Comparison of ENCODE assay signal across 32 cellular contexts in the genomic region with DNA sequence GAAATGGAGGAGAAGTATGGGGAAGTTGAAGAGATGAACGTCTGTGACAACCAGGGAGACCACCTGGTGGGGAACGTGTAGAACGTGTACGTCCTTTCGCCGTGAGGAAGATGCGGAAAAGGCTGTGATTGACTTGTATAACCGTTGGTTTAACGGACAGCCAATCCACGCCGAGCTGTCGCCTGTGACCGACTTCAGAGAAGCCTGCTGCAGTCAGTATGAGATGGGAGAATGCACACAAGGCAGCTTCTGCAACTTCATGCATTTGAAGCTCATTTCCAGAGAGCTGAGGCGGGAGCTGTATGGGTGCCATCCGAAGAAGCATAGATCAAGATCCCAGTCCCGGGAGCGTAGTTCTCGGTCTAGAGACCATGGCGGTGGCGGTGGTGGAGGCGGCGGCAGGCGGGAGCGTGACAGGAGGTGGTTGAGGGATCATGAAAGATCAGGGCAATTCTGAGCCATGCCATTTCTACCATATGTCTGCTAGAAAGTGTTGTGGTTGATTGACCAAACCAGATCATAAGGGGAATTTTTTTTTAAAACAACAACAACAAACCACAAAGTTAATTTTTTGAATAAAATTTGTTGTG. TPM values are rescaled to one million over a fixed set of nuclear protein-coding genes. Genes with fewer than 3 reads are reported as not detected.
A peak's percentile ranks its signal among the peaks of the same experiment; 100 is the strongest.
DNase-seq lines count a peak whose midpoint lies in the region; ATAC-seq, FAIRE-seq and TF ChIP-seq lines count a peak whose summit lies in the region.
"Had no signal": no experiment of that assay in that cellular context is flagged by ENCODE, and none has a peak within 500 bp of the region (broad histone marks: within the 10 kb centered on the region; RNA-seq: fewer than 3 reads in every experiment).

No MANE protein-coding gene starts in this region.

- DNase-seq in IMR-90 (no peak), K562 (ENCODE audit: extremely low read depth in 1 of 4, low spot score in 3 of 4) (no peak), osteocyte (ENCODE audit: extremely low spot score, unreplicated experiment) (peak; percentile 78), testis (peak; percentile 46), NCI-H524 treated with DMSO at 0.1 percent for 48 hours (lab: John Stamatoyannopoulos, UW) (no peak)
- DNase-seq in activated T-cell treated with anti-CD3 and anti-CD28 coated beads, Interleukin-2, amount 50 U/mL, for 24 hours = no peak
- DNase-seq: 8988T; ACHN; BE2C; C1 segment of cervical spinal cord; CD4-positive, alpha-beta memory T cell; CD4-positive, CD25-positive, alpha-beta regulatory T cell; CD8-positive, alpha-beta memory T cell; COR-L47; DMS 273 treated with DMSO at 0.1 percent for 48 hours; DMS153; DMS53; DMS79; DND-41; EL; GDM1 had no signal

- no peak overlapping the region for H2BK120ac ChIP-seq in IMR-90 (ENCODE audit: low read depth, low read length)

- H3K18ac ChIP-seq in IMR-90 (ENCODE audit: low read depth, low read length) = no peak overlapping the region

- H3K4me3 Mint-ChIP-seq in osteocyte (ENCODE audit: unreplicated experiment) = no peak overlapping the region
- no peak overlapping the region for H3K4me3 Mint-ChIP-seq in activated T-cell treated with anti-CD3 and anti-CD28 coated beads, Interleukin-2, amount 50 U/mL, for 24 hours
- H3K4me3 Mint-ChIP-seq: CD14-positive monocyte; CD4-positive, alpha-beta memory T cell; CD4-positive, CD25-positive, alpha-beta regulatory T cell; CD8-positive, alpha-beta memory T cell had no signal

- H3K9ac ChIP-seq in IMR-90 (ENCODE audit: low read depth, low read length) (no peak overlapping the region), K562 (ENCODE audit: insufficient read depth in 1 of 2, low read depth in 2 of 2, low read length in 2 of 2) (no peak overlapping the region)
- H3K9ac ChIP-seq: BLaER1 had no signal

- H3K4me1 ChIP-seq in IMR-90 (ENCODE audit: control insufficient read depth, insufficient read depth, low read length) (no peaks in the 10 kb centered on the region), K562 (replicated peaks in 1 of 2; ENCODE audit: control insufficient read depth in 2 of 2, insufficient read depth in 2 of 2, low read length in 2 of 2) (no peaks in the 10 kb centered on the region; a peak in 1 of 5 replicates), testis (no peaks in the 10 kb centered on the region), gastroesophageal sphincter (no peaks in the 10 kb centered on the region)
- H3K4me1 ChIP-seq: BE2C, BLaER1 had no signal

- POLR2A ChIA-PET in IMR-90 (lab: Charles Lee; ENCODE audit: unreplicated experiment) (no interaction called here), K562 (lab: Yijun Ruan, JAX) (interaction anchor here (0.6 to 0.7 kb wide), 2 partner anchors 44 to 283 kb away, joined by 3 read pairs; no protein-coding TSS in a partner anchor)

- H3K4ac ChIP-seq in IMR-90 (ENCODE audit: low read depth, low read length) = no peak overlapping the region

- no peaks in the 10 kb centered on the region for H3K79me2 ChIP-seq in K562 (ENCODE audit: control insufficient read depth, insufficient read depth, low read length)

- intact Hi-C loops in IMR-90 (cut with micrococcal nuclease) (no loop called here), K562 (cut with micrococcal nuclease) (no loop called here), testis (cut with DNase I; ENCODE audit: low total_unique reads) (no loop called here)

- no peak overlapping the region for H3K27ac ChIP-seq in IMR-90 (ENCODE audit: insufficient read depth, low read length)
- H3K27ac ChIP-seq in K562 (ENCODE audit: extremely low read depth, low read depth, low read length) = no peak overlapping the region
- no peak overlapping the region for H3K27ac ChIP-seq in testis
- no peak overlapping the region for H3K27ac ChIP-seq in gastroesophageal sphincter
- H3K27ac ChIP-seq: BLaER1 had no signal

- H4K91ac ChIP-seq in IMR-90 (ENCODE audit: insufficient read depth, low read depth, low read length) = no peak overlapping the region

- H3K36me3 Mint-ChIP-seq in osteocyte (ENCODE audit: unreplicated experiment) = no peaks in the 10 kb centered on the region
- no peaks in the 10 kb centered on the region for H3K36me3 Mint-ChIP-seq in activated T-cell treated with anti-CD3 and anti-CD28 coated beads, Interleukin-2, amount 50 U/mL, for 24 hours (ENCODE audit: low read depth)
- H3K36me3 Mint-ChIP-seq: CD4-positive, alpha-beta memory T cell; CD4-positive, CD25-positive, alpha-beta regulatory T cell had no signal

- H3K79me1 ChIP-seq in IMR-90 (ENCODE audit: low read depth in 1 of 2, low read length in 2 of 2) = no peaks in the 10 kb centered on the region

- WGBS in IMR-90 (ENCODE audit: extremely low coverage in 2 of 2, insufficient read length in 1 of 2), 2 experiments = 96% methylated on average over 16 of the region's 24 CpGs; no CpG with 5 or more reads in 1 of the 2 experiments
- 44% methylated on average over 24 of the region's 24 CpGs for WGBS in K562 (ENCODE audit: insufficient coverage, low coverage, missing lambda C conversion rate)
- WGBS in testis, 2 donors = 80 to 86% methylated on average over 24 of the region's 24 CpGs
- 95 to 98% methylated on average over 7 to 8 of the region's 24 CpGs for WGBS in gastroesophageal sphincter (ENCODE audit: low coverage in 1 of 2), 2 donors

- dilution Hi-C loops in IMR-90 (cut with HindIII; ENCODE audit: low sequenced_read_pairs, unreplicated experiment) = no loop called here

- no peak overlapping the region for H3K14ac ChIP-seq in IMR-90 (replicated peaks; ENCODE audit: low read depth, low read length)

- H3K27me3 ChIP-seq in IMR-90 (ENCODE audit: control insufficient read depth, insufficient read depth, low read length) (peaks cover 6% of the 10 kb centered on the region), K562 (ENCODE audit: control insufficient read depth in 2 of 2, insufficient read depth in 2 of 2, low read length in 2 of 2) (peaks cover 0 to 11% of the 10 kb centered on the region in 2 experiments; a peak in 3 of 5 replicates), testis (no peaks in the 10 kb centered on the region), gastroesophageal sphincter (peaks cover 41% of the 10 kb centered on the region)
- H3K27me3 ChIP-seq: BE2C, BLaER1 had no signal

- TF ChIP-seq POLR2A in IMR-90 (IDR thresholded peaks at IDR 0.05; ENCODE audit: low read depth, low read length) = no peak
- TF ChIP-seq POLR2A in K562 (conservative IDR thresholded peaks at IDR 0.05) = no peak
- no peak for TF ChIP-seq POLR2A in testis (IDR thresholded peaks at IDR 0.05)
- no peak for TF ChIP-seq POLR2A in gastroesophageal sphincter (IDR thresholded peaks at IDR 0.05)

- H3K56ac ChIP-seq in IMR-90 (ENCODE audit: extremely low read depth, insufficient read depth, low read length) = no peak overlapping the region

- CTCF ChIA-PET in IMR-90 (lab: Yijun Ruan, JAX) = no interaction called here
- CTCF ChIA-PET in K562 (lab: Yijun Ruan, JAX; ENCODE audit: low intra/inter-chr PET ratio) = no interaction called here

- ATAC-seq in IMR-90 (ENCODE audit: low read depth) (no peak), K562 (no peak), gastroesophageal sphincter (no peak)
- ATAC-seq: GM12878 had no signal

- no peak overlapping the region for H4K8ac ChIP-seq in IMR-90 (ENCODE audit: low read depth in 2 of 2, low read length in 2 of 2)

- H3K9me1 ChIP-seq in IMR-90 (ENCODE audit: insufficient read depth, low read length) (no peaks in the 10 kb centered on the region), K562 (ENCODE audit: control insufficient read depth, insufficient read depth, low read length) (no peaks in the 10 kb centered on the region)

- no peak overlapping the region for H2AK5ac ChIP-seq in IMR-90 (ENCODE audit: low read depth, low read length)

- H3K27me3 Mint-ChIP-seq in osteocyte (ENCODE audit: unreplicated experiment) = peaks cover 15% of the 10 kb centered on the region
- peaks cover 60% of the 10 kb centered on the region for H3K27me3 Mint-ChIP-seq in activated T-cell treated with anti-CD3 and anti-CD28 coated beads, Interleukin-2, amount 50 U/mL, for 24 hours

- H3K36me3 ChIP-seq in IMR-90 (ENCODE audit: control insufficient read depth, insufficient read depth, low read length) = no peaks in the 10 kb centered on the region
- no peaks in the 10 kb centered on the region for H3K36me3 ChIP-seq in K562 (ENCODE audit: control insufficient read depth, insufficient read depth, low read length)
- no peaks in the 10 kb centered on the region for H3K36me3 ChIP-seq in testis (ENCODE audit: low read depth, missing control alignments)
- H3K36me3 ChIP-seq in gastroesophageal sphincter = no peaks in the 10 kb centered on the region
- H3K36me3 ChIP-seq: BE2C, BLaER1 had no signal

- H2AFZ ChIP-seq in IMR-90 (replicated peaks; ENCODE audit: low read length, poor library complexity) (peak overlapping the region; percentile 14), K562 (ENCODE audit: low read depth, low read length) (peak overlapping the region; percentile 4; the same call in 1 of the 2 replicates)

- no peak for FAIRE-seq in K562 (lab: Jason Lieb, UNC)
- FAIRE-seq: A204.1, GM12878, GM12892, GM18507 had no signal

- H4K5ac ChIP-seq in IMR-90 (ENCODE audit: low read depth, low read length) = no peak overlapping the region

- H4K20me1 ChIP-seq in IMR-90 (ENCODE audit: insufficient read depth, low read length) (no peaks in the 10 kb centered on the region), K562 (replicated peaks; ENCODE audit: control insufficient read depth, insufficient read depth, low read length) (no peaks in the 10 kb centered on the region)
- H4K20me1 ChIP-seq: BLaER1 had no signal

- in situ Hi-C loops in IMR-90 (cut with MboI; ENCODE audit: low sequenced_read_pairs) = no loop called here
- in situ Hi-C loops in K562 (cut with MboI) = no loop called here

- H3K9me3 ChIP-seq in IMR-90 (ENCODE audit: control insufficient read depth, insufficient read depth, low read length) (0 out of 2 replicates have a peak, but pooled peaks cover 1% of the 10 kb centered on the region), K562 (replicated peaks; ENCODE audit: control insufficient read depth, insufficient read depth, low read depth, low read length) (no peaks in the 10 kb centered on the region), testis (no peaks in the 10 kb centered on the region), gastroesophageal sphincter (no peaks in the 10 kb centered on the region)
- H3K9me3 ChIP-seq: BE2C had no signal

- H2BK15ac ChIP-seq in IMR-90 (ENCODE audit: low read depth, low read length) = no peak overlapping the region

- H3K4me2 ChIP-seq in IMR-90 (ENCODE audit: low read depth, low read length) (no peak overlapping the region), K562 (ENCODE audit: insufficient read depth, low read length) (no peak overlapping the region)
- H3K4me2 ChIP-seq: BLaER1 had no signal

- H3K27ac Mint-ChIP-seq in osteocyte (ENCODE audit: unreplicated experiment) = no peak overlapping the region
- no peak overlapping the region for H3K27ac Mint-ChIP-seq in activated T-cell treated with anti-CD3 and anti-CD28 coated beads, Interleukin-2, amount 50 U/mL, for 24 hours
- H3K27ac Mint-ChIP-seq: CD4-positive, alpha-beta memory T cell; CD8-positive, alpha-beta memory T cell had no signal

- H2BK20ac ChIP-seq in IMR-90 (ENCODE audit: low read depth, low read length) = no peak overlapping the region

- TF ChIP-seq RAD21 in IMR-90 (IDR thresholded peaks at IDR 0.05; ENCODE audit: low read length) (no peak), K562 (CRISPR knock-in tag; conservative IDR thresholded peaks at IDR 0.05 in 1 of 2, IDR thresholded peaks at IDR 0.05 in 1 of 2) (no peak)

- TF ChIP-seq EP300 in K562 (IDR thresholded peaks at IDR 0.05; ENCODE audit: low read length) (no peak), gastroesophageal sphincter (IDR thresholded peaks at IDR 0.05) (no peak)

- no peak overlapping the region for H2BK5ac ChIP-seq in IMR-90 (ENCODE audit: low read depth, low read length, poor library complexity, severe bottlenecking)

- no peak for TF ChIP-seq CTCF in IMR-90 (conservative IDR thresholded peaks at IDR 0.05; ENCODE audit: low read depth, low read length)
- TF ChIP-seq CTCF in K562 (IDR thresholded peaks at IDR 0.05 in 2 of 3, conservative IDR thresholded peaks at IDR 0.05 in 1 of 3; ENCODE audit: insufficient read depth in 2 of 3, low read depth in 1 of 3, low read length in 3 of 3) = no peak
- TF ChIP-seq CTCF in osteocyte (IDR thresholded peaks at IDR 0.05) = no peak
- TF ChIP-seq CTCF in testis (IDR thresholded peaks at IDR 0.05) = no peak
- no peak for TF ChIP-seq CTCF in gastroesophageal sphincter (IDR thresholded peaks at IDR 0.05)

- no peak overlapping the region for H3K23ac ChIP-seq in IMR-90 (ENCODE audit: low read depth, low read length)

- H3K4me3 ChIP-seq in IMR-90 (ENCODE audit: insufficient read depth, low read depth, low read length) (no peak overlapping the region), K562 (no peak overlapping the region), testis (peak overlapping the region; percentile 12), gastroesophageal sphincter (no peak overlapping the region)
- H3K4me3 ChIP-seq: BLaER1, GM12878 had no signal

- H3K9me3 Mint-ChIP-seq in osteocyte (ENCODE audit: unreplicated experiment) = no peaks in the 10 kb centered on the region
- no peaks in the 10 kb centered on the region for H3K9me3 Mint-ChIP-seq in activated T-cell treated with anti-CD3 and anti-CD28 coated beads, Interleukin-2, amount 50 U/mL, for 24 hours

- no peak overlapping the region for H2AK9ac ChIP-seq in IMR-90 (replicated peaks; ENCODE audit: low read depth, low read length, poor library complexity)

- no TSS peak for BruUV-seq in IMR-90 (replicated peaks; lab: Mats Ljungman, UMichigan)
- BruUV-seq in K562 (replicated peaks; lab: Mats Ljungman, UMichigan) = no TSS peak

- peaks cover 7% of the 10 kb centered on the region for H3K4me1 Mint-ChIP-seq in osteocyte (ENCODE audit: unreplicated experiment)
- no peaks in the 10 kb centered on the region for H3K4me1 Mint-ChIP-seq in activated T-cell treated with anti-CD3 and anti-CD28 coated beads, Interleukin-2, amount 50 U/mL, for 24 hours (ENCODE audit: low read depth)
- H3K4me1 Mint-ChIP-seq: CD4-positive, alpha-beta memory T cell; CD4-positive, CD25-positive, alpha-beta regulatory T cell; CD8-positive, alpha-beta memory T cell had no signal

RNA-seq across cellular contexts. Expression of a gene that starts 36.8 kb away (rescaled TPM):
- total RNA-seq in IMR-90 (2012; rRNA removed) (not detected in 2 replicates), K562 (2014; rRNA removed) (not detected in 2 replicates), K562 (2014; rRNA removed; fragmentation: Illumina TruSeq; extraction: Trizol) (not detected in 2 replicates), K562 (2015; rRNA removed; fragmentation: Illumina TruSeq; extraction: Trizol) (not detected in 2 replicates), K562 (2021) (not detected in 2 replicates), osteocyte (not detected in 2 replicates), testis (1 to 10 TPM; 1.3 to 2.0 TPM), gastroesophageal sphincter (1 to 10 TPM in 1 of 4 donors, under 1 TPM in 2, not detected in 1; 0.37 to 3.2 (median 0.89) TPM)
- polyA plus RNA-seq in IMR-90 (2012; rRNA removed) (not detected in 2 replicates), K562 (2011; rRNA removed) (not detected in 2 replicates), K562 (2014; fragmentation: Illumina TruSeq; extraction: Trizol) (not detected in 2 replicates), K562 (2014; fragmentation: Nextera tagmentation; extraction: Ambion mirVana) (not detected), K562 (2014; rRNA removed) (not detected in 2 replicates), testis (ENCODE audit: insufficient read depth, low read depth, low replicate concordance) (1.6 TPM)
- not detected in 2 replicates for polyA plus RNA-seq in IMR-90 (2012; cell fraction: cytosol; rRNA removed)
- not detected in 2 replicates for polyA plus RNA-seq in IMR-90 (2012; cell fraction: nucleus; rRNA removed; ENCODE audit: low replicate concordance)
- total RNA-seq in K562 (2011; cell fraction: chromatin; rRNA removed; ENCODE audit: low replicate concordance) = not detected in 2 replicates
- total RNA-seq in K562 (2011; cell fraction: nucleolus; rRNA removed) = not detected in 2 replicates
- total RNA-seq in K562 (2011; cell fraction: nucleoplasm; rRNA removed) = not detected in 2 replicates
- not detected in 2 replicates for polyA plus RNA-seq in K562 (2011; cell fraction: cytosol; rRNA removed)
- polyA plus RNA-seq in K562 (2011; cell fraction: nucleus; rRNA removed) = not detected in 2 replicates
- polyA plus RNA-seq in K562 (2012) = not detected in 2 replicates
- not detected in 2 replicates for polyA minus RNA-seq in K562 (2011; rRNA and poly(A)+ RNA removed)
- not detected in 2 replicates for polyA minus RNA-seq in K562 (2011; cell fraction: cytosol; rRNA and poly(A)+ RNA removed)
- polyA minus RNA-seq in K562 (2011; cell fraction: nucleus; rRNA and poly(A)+ RNA removed) = not detected in 2 replicates
- total RNA-seq: A673; CD4-positive, alpha-beta memory T cell; CD4-positive, CD25-positive, alpha-beta regulatory T cell; CD8-positive, alpha-beta memory T cell; Daoy; G401; GM12878 had no signal
- polyA plus RNA-seq: AG04450; CD14-positive monocyte; CD4-positive, alpha-beta memory T cell; CD4-positive, CD25-positive, alpha-beta regulatory T cell; CD8-positive, alpha-beta memory T cell; GM12878 had no signal

RNA-seq across cellular contexts. Expression of a gene that starts 56.3 kb away (rescaled TPM):
- total RNA-seq in IMR-90 (2012; rRNA removed) (26.9 and 27.4 TPM in 2 replicates), K562 (2014; rRNA removed) (61.6 and 94.9 TPM in 2 replicates), K562 (2014; rRNA removed; fragmentation: Illumina TruSeq; extraction: Trizol) (36.2 and 37.8 TPM in 2 replicates), K562 (2015; rRNA removed; fragmentation: Illumina TruSeq; extraction: Trizol) (51.1 and 52.7 TPM in 2 replicates), K562 (2021) (135 and 137 TPM in 2 replicates), osteocyte (259 and 289 TPM in 2 replicates), testis (100 to 1,000 TPM; 120 to 132 TPM), gastroesophageal sphincter (100 to 1,000 TPM in 2 of 4 donors, 10 to 100 TPM in 2; 65.8 to 134 (median 92.4) TPM)
- polyA plus RNA-seq in IMR-90 (2012; rRNA removed) (105 and 120 TPM in 2 replicates), K562 (2011; rRNA removed) (75.9 and 141 TPM in 2 replicates), K562 (2014; fragmentation: Illumina TruSeq; extraction: Trizol) (83.2 and 84.0 TPM in 2 replicates), K562 (2014; fragmentation: Nextera tagmentation; extraction: Ambion mirVana) (under 1 TPM; 0.55 to 0.81 TPM), K562 (2014; rRNA removed) (94.8 and 118 TPM in 2 replicates), testis (ENCODE audit: insufficient read depth, low read depth, low replicate concordance) (48.1 TPM)
- polyA plus RNA-seq in IMR-90 (2012; cell fraction: cytosol; rRNA removed) = 22.4 and 46.8 TPM in 2 replicates
- polyA plus RNA-seq in IMR-90 (2012; cell fraction: nucleus; rRNA removed; ENCODE audit: low replicate concordance) = 826 and 1,150 TPM in 2 replicates
- total RNA-seq in K562 (2011; cell fraction: chromatin; rRNA removed; ENCODE audit: low replicate concordance) = 549 and 1,360 TPM in 2 replicates
- total RNA-seq in K562 (2011; cell fraction: nucleolus; rRNA removed) = 683 and 737 TPM in 2 replicates
- total RNA-seq in K562 (2011; cell fraction: nucleoplasm; rRNA removed) = 497 TPM in 2 replicates
- polyA plus RNA-seq in K562 (2011; cell fraction: cytosol; rRNA removed) = 53.0 and 79.7 TPM in 2 replicates
- polyA plus RNA-seq in K562 (2011; cell fraction: nucleus; rRNA removed) = 1,064 and 1,073 TPM in 2 replicates
- polyA plus RNA-seq in K562 (2012) = 92.0 and 111 TPM in 2 replicates
- polyA minus RNA-seq in K562 (2011; rRNA and poly(A)+ RNA removed) = 61.2 and 72.8 TPM in 2 replicates
- 85.6 and 95.4 TPM in 2 replicates for polyA minus RNA-seq in K562 (2011; cell fraction: cytosol; rRNA and poly(A)+ RNA removed)
- 195 and 256 TPM in 2 replicates for polyA minus RNA-seq in K562 (2011; cell fraction: nucleus; rRNA and poly(A)+ RNA removed)

Comparison
In these comparisons a context has a peak if more than half of its experiments do, and no peak if none do; other contexts are left out.
1. DNase-seq: peak in osteocyte (single experiment) and testis (single experiment); none in IMR-90 (single experiment), K562 (0 of 4), NCI-H524 treated with DMSO at 0.1 percent for 48 hours (single experiment) and activated T-cell treated with anti-CD3 and anti-CD28 coated beads, Interleukin-2, amount 50 U/mL, for 24 hours (single experiment).
2. H3K4me3 ChIP-seq: peak in testis (2 of 2); none in IMR-90 (single experiment), K562 (single experiment) and gastroesophageal sphincter (0 of 2).